Comparison of ENCODE assay signal across 8 cellular contexts in the genomic region with DNA sequence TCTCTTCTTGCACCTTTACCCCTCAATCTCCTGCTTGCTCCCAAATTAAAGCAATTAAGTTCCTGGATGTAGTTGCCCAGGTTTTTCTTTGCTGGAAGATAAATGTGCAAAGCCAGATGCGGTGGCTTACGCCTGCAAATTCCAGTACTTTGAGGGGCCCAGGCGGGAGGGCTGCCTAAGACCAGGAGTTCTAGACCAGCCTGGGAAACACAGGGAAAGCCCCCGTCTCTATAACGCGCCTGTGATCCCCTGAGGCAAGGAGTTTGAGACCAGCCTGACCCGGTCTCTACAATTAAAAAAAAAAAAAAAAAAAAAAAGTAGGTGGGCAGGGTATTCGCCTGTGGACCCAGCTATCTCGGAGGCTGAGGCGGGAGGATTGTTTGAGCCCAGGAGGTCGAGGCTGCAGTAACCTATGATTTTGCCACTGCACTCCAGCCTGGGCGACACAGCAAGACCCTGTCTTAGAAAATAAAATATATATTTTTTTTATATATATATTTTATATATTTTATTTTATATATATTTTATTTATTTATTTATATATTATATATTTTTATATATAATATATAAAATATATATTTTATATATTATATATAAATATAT. TPM values are rescaled to one million over a fixed set of nuclear protein-coding genes. Genes with fewer than 3 reads are reported as not detected.
A peak's percentile ranks its signal among the peaks of the same experiment; 100 is the strongest.
DNase-seq lines count a peak whose midpoint lies in the region; ATAC-seq and TF ChIP-seq lines count a peak whose summit lies in the region.

No MANE protein-coding gene starts in this region.

- peaks cover 20% of the 10 kb centered on the region for H3K4me1 Mint-ChIP-seq in activated B cell treated with CpG ODN at 0.5 μM for 24 hours

- H3K9ac ChIP-seq in iPS-15b (ENCODE audit: low read depth, low read length) = no peak overlapping the region
- no peak overlapping the region for H3K9ac ChIP-seq in MM.1S (ENCODE audit: low read length)

- no peak overlapping the region for H3K4me2 ChIP-seq in MM.1S (ENCODE audit: low read depth, low read length)

- peak; percentile 49 for DNase-seq in NCI-H2227 (lab: John Stamatoyannopoulos, UW; ENCODE audit: unreplicated experiment)
- no peak for DNase-seq in NCI-H2227 treated with DMSO at 0.1 percent for 48 hours (lab: John Stamatoyannopoulos, UW)
- DNase-seq in activated B cell treated with CpG ODN at 0.5 μM for 24 hours = no peak
- no peak for DNase-seq in spleen
- no peak for DNase-seq in MM.1S
- DNase-seq in heart left ventricle = no peak
- DNase-seq in GM10248 (ENCODE audit: extremely low spot score) = no peak

- H3K36me3 ChIP-seq in iPS-15b (ENCODE audit: control insufficient read depth, insufficient read depth, low read length) (no peaks in the 10 kb centered on the region), spleen (no peaks in the 10 kb centered on the region), MM.1S (replicated peaks; ENCODE audit: insufficient read depth, low read length) (no peaks in the 10 kb centered on the region), heart left ventricle (no peaks in the 10 kb centered on the region)

- H2AFZ ChIP-seq in MM.1S (ENCODE audit: low read length) = no peak overlapping the region

- H3K9me3 Mint-ChIP-seq in activated B cell treated with CpG ODN at 0.5 μM for 24 hours = no peaks in the 10 kb centered on the region

- 49 to 64% (median 58%) methylated on average over 10 to 12 of the region's 12 CpGs for WGBS in spleen, 5 donors
- 54 to 59% (median 55%) methylated on average over 12 of the region's 12 CpGs for WGBS in heart left ventricle, 4 donors

- CTCF ChIA-PET in activated B cell treated with CpG ODN at 0.5 μM for 24 hours (lab: Charles Lee) = no interaction called here
- CTCF ChIA-PET in GM10248 (lab: Yijun Ruan, JAX) = interaction anchor here (1.1 to 1.2 kb wide), 2 partner anchors 10 to 31 kb away, joined by 3 read pairs; no protein-coding TSS in a partner anchor

- no peaks in the 10 kb centered on the region for H3K36me3 Mint-ChIP-seq in activated B cell treated with CpG ODN at 0.5 μM for 24 hours (ENCODE audit: low read depth)

- TF ChIP-seq POLR2A in spleen (IDR thresholded peaks at IDR 0.05) = no peak
- TF ChIP-seq POLR2A in heart left ventricle (IDR thresholded peaks at IDR 0.05) = no peak

- H3K27ac ChIP-seq in spleen (no peak overlapping the region), MM.1S (ENCODE audit: low read length) (no peak overlapping the region), heart left ventricle (no peak overlapping the region)

- H4K20me1 ChIP-seq in MM.1S (ENCODE audit: insufficient read depth, low read length) = no peaks in the 10 kb centered on the region

- peaks cover 15% of the 10 kb centered on the region for H3K27me3 Mint-ChIP-seq in activated B cell treated with CpG ODN at 0.5 μM for 24 hours

- H3F3A ChIP-seq in MM.1S (ENCODE audit: insufficient read depth, low read length) = peaks cover 6% of the 10 kb centered on the region; the same call in 1 of the 2 replicates

- H3K4me3 Mint-ChIP-seq in activated B cell treated with CpG ODN at 0.5 μM for 24 hours = peak overlapping the region; percentile 83

- no peaks in the 10 kb centered on the region for H3K9me2 ChIP-seq in MM.1S (replicated peaks; ENCODE audit: insufficient read depth, low read length)

- H3K27ac Mint-ChIP-seq in activated B cell treated with CpG ODN at 0.5 μM for 24 hours = no peak overlapping the region

- H3K4me3 ChIP-seq in iPS-15b (ENCODE audit: low read depth, low read length) = peak overlapping the region; percentile 75
- peak overlapping the region in 6 of 8 donors; percentile 17 to 63 (median 26) for H3K4me3 ChIP-seq in spleen
- H3K4me3 ChIP-seq in MM.1S (ENCODE audit: low read length) = no peak overlapping the region
- peak overlapping the region in 6 of 12 donors; percentile 24 to 41 (median 27) for H3K4me3 ChIP-seq in heart left ventricle

- peaks cover 3% of the 10 kb centered on the region for H3K4me1 ChIP-seq in iPS-15b (ENCODE audit: control insufficient read depth, insufficient read depth, low read length)
- H3K4me1 ChIP-seq in spleen = peaks cover 9 to 24% (median 21%) of the 10 kb centered on the region in 6 donors
- peaks cover 8% of the 10 kb centered on the region; the same call in 1 of the 2 replicates for H3K4me1 ChIP-seq in MM.1S (ENCODE audit: low read length)
- peaks cover 0 to 22% (median 9%) of the 10 kb centered on the region in 12 donors for H3K4me1 ChIP-seq in heart left ventricle

- intact Hi-C loops in activated B cell treated with CpG ODN at 0.5 μM for 24 hours (cut with micrococcal nuclease) (no loop called here), spleen (cut with DNase I; ENCODE audit: low total_unique reads) (no loop called here), heart left ventricle (cut with DNase I) (no loop called here)

- H3K9me3 ChIP-seq in iPS-15b (ENCODE audit: control insufficient read depth, insufficient read depth, low read length) (no peaks in the 10 kb centered on the region), spleen (no peaks in the 10 kb centered on the region), MM.1S (replicated peaks; ENCODE audit: insufficient read depth, low read length) (no peaks in the 10 kb centered on the region), heart left ventricle (no peaks in the 10 kb centered on the region)

- ATAC-seq in activated B cell treated with CpG ODN at 0.5 μM for 24 hours (ENCODE audit: low read depth) (no peak), heart left ventricle (no peak)

- POLR2A ChIA-PET in activated B cell treated with CpG ODN at 0.5 μM for 24 hours (lab: Charles Lee) (no interaction called here), GM10248 (lab: Yijun Ruan, JAX) (no interaction called here)

- H3K27me3 ChIP-seq in iPS-15b (ENCODE audit: control insufficient read depth, insufficient read depth, low read length) (peaks cover 30% of the 10 kb centered on the region), spleen (replicated peaks in 1 of 7) (peaks cover 0 to 46% (median 14%) of the 10 kb centered on the region in 7 donors), MM.1S (replicated peaks; ENCODE audit: insufficient read depth, low read length) (no peaks in the 10 kb centered on the region), heart left ventricle (peaks cover 0 to 33% (median 11%) of the 10 kb centered on the region in 9 donors)

- TF ChIP-seq CTCF in activated B cell treated with CpG ODN at 0.5 μM for 24 hours (IDR thresholded peaks at IDR 0.05) = no peak
- no peak for TF ChIP-seq CTCF in spleen (IDR thresholded peaks at IDR 0.05 in 8 of 11, conservative IDR thresholded peaks at IDR 0.05 in 3 of 11)
- no peak for TF ChIP-seq CTCF in MM.1S (IDR thresholded peaks at IDR 0.05; ENCODE audit: low read length)
- no peak for TF ChIP-seq CTCF in heart left ventricle (IDR thresholded peaks at IDR 0.05)
- TF ChIP-seq CTCF in GM10248 (IDR thresholded peaks at IDR 0.05; ENCODE audit: control extremely low read depth, extremely low read depth, low read depth, missing control alignments) = no peak

- H3K79me2 ChIP-seq in MM.1S (ENCODE audit: low read length) = no peaks in the 10 kb centered on the region

RNA-seq across cellular contexts. Expression of gene DCDC2, which starts 0.5 kb away (rescaled TPM):
- not detected in 2 replicates for total RNA-seq in activated B cell treated with CpG ODN at 0.5 μM for 24 hours
- not detected for total RNA-seq in spleen
- polyA plus RNA-seq in spleen = under 1 TPM in 2 of 3 donors, not detected in 1; 0.02 to 0.03 TPM
- under 1 TPM in 2 of 9 donors, not detected in 7; 0.05 to 0.16 TPM for total RNA-seq in heart left ventricle
- not detected for polyA plus RNA-seq in heart left ventricle

RNA-seq across cellular contexts. Expression of gene MRS2, which starts 44.4 kb away (rescaled TPM):
- total RNA-seq in activated B cell treated with CpG ODN at 0.5 μM for 24 hours (21.8 and 24.3 TPM in 2 replicates), spleen (10 to 100 TPM; 14.6 to 23.7 (median 19.1) TPM), heart left ventricle (10 to 100 TPM; 31.5 to 61.3 (median 45.4) TPM)
- polyA plus RNA-seq in spleen (10 to 100 TPM in 2 of 3 donors, 1 to 10 TPM in 1; 10.0 to 12.2 (median 12.0) TPM), heart left ventricle (10 to 100 TPM; 24.4 to 36.2 TPM)
